In genomic region chr2:11863103-11863502, GRCh38 we compare ENCODE assay signal across 1 cellular context.
A peak's percentile ranks its signal among the peaks of the same experiment; 100 is the strongest.
TF ChIP-seq lines count a peak whose summit lies in the region.

No MANE protein-coding gene starts in this region.

TF ChIP-seq in GM12878, 131 proteins besides CTCF, POLR2A, EP300 and RAD21 (continued from another document and continues in another):
- no peak for TF ChIP-seq HSF1 (IDR thresholded peaks at IDR 0.05; ENCODE audit: low read depth, low read length)
- TF ChIP-seq PBX3 (IDR thresholded peaks at IDR 0.05; ENCODE audit: insufficient replicate concordance, low read depth, low read length) = no peak
- TF ChIP-seq POLR2AphosphoS2 (IDR thresholded peaks at IDR 0.05; ENCODE audit: low read depth, low read length) = no peak
- peak; percentile 3; the same call in 1 of the 2 replicates for TF ChIP-seq EED (IDR thresholded peaks at IDR 0.05; ENCODE audit: low read depth)
- TF ChIP-seq EGR1 (IDR thresholded peaks at IDR 0.05; ENCODE audit: borderline replicate concordance in 1 of 2, low read depth in 2 of 2, low read length in 2 of 2) = no peak
- TF ChIP-seq NR2C2 (IDR thresholded peaks at IDR 0.05; ENCODE audit: borderline replicate concordance, control insufficient read depth, insufficient read length, low read depth) = no peak
- TF ChIP-seq PAX8 (IDR thresholded peaks at IDR 0.05) = no peak
- no peak for TF ChIP-seq TCF7 (IDR thresholded peaks at IDR 0.05; ENCODE audit: borderline replicate concordance)
- no peak for TF ChIP-seq USF2 (IDR thresholded peaks at IDR 0.05; ENCODE audit: borderline replicate concordance, low read depth, low read length)
- TF ChIP-seq MAX (IDR thresholded peaks at IDR 0.05; ENCODE audit: low read depth, low read length) = no peak
- TF ChIP-seq RCOR1 (conservative IDR thresholded peaks at IDR 0.05; ENCODE audit: low read depth, low read length) = no peak
- TF ChIP-seq ZNF592 (IDR thresholded peaks at IDR 0.05) = no peak
- TF ChIP-seq ASH2L (IDR thresholded peaks at IDR 0.05; ENCODE audit: borderline replicate concordance, low read depth) = no peak
- TF ChIP-seq GABPA (IDR thresholded peaks at IDR 0.05; ENCODE audit: low read depth) = 0 out of 2 replicates have a peak, but pooled peaks have one; percentile 30
- TF ChIP-seq ATF2 (IDR thresholded peaks at IDR 0.05; ENCODE audit: low read length) = 0 out of 2 replicates have a peak, but pooled peaks have one; percentile 12
- TF ChIP-seq REST (IDR thresholded peaks at IDR 0.05; ENCODE audit: low read depth, low read length) = no peak
- no peak for TF ChIP-seq ATF3 (IDR thresholded peaks at IDR 0.05; ENCODE audit: borderline replicate concordance, extremely low read depth, low read depth, low read length)
- no peak for TF ChIP-seq SMAD5 (IDR thresholded peaks at IDR 0.05; ENCODE audit: low read depth)
- TF ChIP-seq TCF3 (IDR thresholded peaks at IDR 0.05; ENCODE audit: borderline replicate concordance, insufficient read depth, low read depth, low read length) = 0 out of 2 replicates have a peak, but pooled peaks have one; percentile 32
- 0 out of 4 replicates have a peak, but pooled peaks of 1 of the 2 experiments have one; percentile 50 for TF ChIP-seq SRF (IDR thresholded peaks at IDR 0.05; ENCODE audit: low read depth in 2 of 2, low read length in 2 of 2)
- TF ChIP-seq CEBPZ (IDR thresholded peaks at IDR 0.05; ENCODE audit: low read depth, low read length) = no peak
- TF ChIP-seq MTA3 (IDR thresholded peaks at IDR 0.05; ENCODE audit: borderline replicate concordance, low read length) = no peak
- TF ChIP-seq MXI1 (IDR thresholded peaks at IDR 0.05; ENCODE audit: low read depth, low read length) = 0 out of 2 replicates have a peak, but pooled peaks have one; percentile 3
- no peak for TF ChIP-seq ZNF217 (IDR thresholded peaks at IDR 0.05)
- no peak for TF ChIP-seq DPF2 (IDR thresholded peaks at IDR 0.05)
- TF ChIP-seq ETV6 (conservative IDR thresholded peaks at IDR 0.05 in 1 of 2, IDR thresholded peaks at IDR 0.05 in 1 of 2; ENCODE audit: borderline replicate concordance in 1 of 2, low read depth in 1 of 2) = peak in 1 of 2 experiments; percentile 83; a peak in 2 of 4 replicates
- TF ChIP-seq NBN (IDR thresholded peaks at IDR 0.05) = no peak
- no peak for TF ChIP-seq KDM1A (IDR thresholded peaks at IDR 0.05; ENCODE audit: borderline replicate concordance)
- no peak for TF ChIP-seq E2F8 (IDR thresholded peaks at IDR 0.05; ENCODE audit: low read depth, partially characterized antibody)
- TF ChIP-seq TCF12 (IDR thresholded peaks at IDR 0.05; ENCODE audit: low read depth, low read length) = 0 out of 2 replicates have a peak, but pooled peaks have one; percentile 47
- no peak for TF ChIP-seq FOXK2 (IDR thresholded peaks at IDR 0.05)
- no peak for TF ChIP-seq RB1 (IDR thresholded peaks at IDR 0.05; ENCODE audit: borderline replicate concordance)
- no peak for TF ChIP-seq ZNF207 (IDR thresholded peaks at IDR 0.05; ENCODE audit: borderline replicate concordance)
- TF ChIP-seq ZBTB33 (IDR thresholded peaks at IDR 0.05) = no peak
